Comparison of ENCODE assay signal across 8 cellular contexts in genomic region chr7:48337012-48337621, GRCh38.
DNase-seq lines count a peak whose midpoint lies in the region; ATAC-seq and TF ChIP-seq lines count a peak whose summit lies in the region.

No MANE protein-coding gene starts in this region.

- intact Hi-C loops in activated CD8-positive, alpha-beta T cell treated with anti-CD3 and anti-CD28 coated beads for 36 hours (cut with micrococcal nuclease), result no loop called here

- POLR2A ChIA-PET in activated CD8-positive, alpha-beta T cell treated with anti-CD3 and anti-CD28 coated beads for 36 hours (lab: Charles Lee), result interaction anchor here (1.8 kb wide), 1 partner anchor 8 kb away, joined by 4 read pairs; no protein-coding TSS in a partner anchor

- no peaks in the 10 kb centered on the region for H3K36me3 Mint-ChIP-seq in HFFc6 (ENCODE audit: low read depth)
- no peaks in the 10 kb centered on the region for H3K36me3 Mint-ChIP-seq in mesothelial cell of epicardium
- H3K36me3 Mint-ChIP-seq in activated CD8-positive, alpha-beta T cell treated with anti-CD3 and anti-CD28 coated beads for 36 hours (ENCODE audit: low read depth), result no peaks in the 10 kb centered on the region

- ATAC-seq in activated CD8-positive, alpha-beta T cell treated with anti-CD3 and anti-CD28 coated beads for 36 hours, result no peak

- no peak overlapping the region for H3K4me3 Mint-ChIP-seq in HFFc6
- H3K4me3 Mint-ChIP-seq in mesothelial cell of epicardium, result no peak overlapping the region
- no peak overlapping the region for H3K4me3 Mint-ChIP-seq in activated CD8-positive, alpha-beta T cell treated with anti-CD3 and anti-CD28 coated beads for 36 hours

- CTCF ChIA-PET in activated CD8-positive, alpha-beta T cell treated with anti-CD3 and anti-CD28 coated beads for 36 hours (lab: Charles Lee), result interaction anchor here (0.7 to 1.9 kb wide), 3 partner anchors 8 to 18 kb away, joined by 3 to 6 read pairs (median 3); no protein-coding TSS in a partner anchor

- H3K27me3 Mint-ChIP-seq in HFFc6 (ENCODE audit: insufficient read depth) (no peaks in the 10 kb centered on the region; the same call in 1 of the 2 replicates), mesothelial cell of epicardium (ENCODE audit: low read depth) (peaks cover 11% of the 10 kb centered on the region)
- no peaks in the 10 kb centered on the region for H3K27me3 Mint-ChIP-seq in activated CD8-positive, alpha-beta T cell treated with anti-CD3 and anti-CD28 coated beads for 36 hours

- H3K9me3 Mint-ChIP-seq in HFFc6, result no peaks in the 10 kb centered on the region
- H3K9me3 Mint-ChIP-seq in mesothelial cell of epicardium, result peaks cover 1% of the 10 kb centered on the region
- H3K9me3 Mint-ChIP-seq in activated CD8-positive, alpha-beta T cell treated with anti-CD3 and anti-CD28 coated beads for 36 hours, result no peaks in the 10 kb centered on the region

- TF ChIP-seq CTCF in HFFc6 (IDR thresholded peaks at IDR 0.05), result peak; percentile 75
- no peak for TF ChIP-seq CTCF in mesothelial cell of epicardium (IDR thresholded peaks at IDR 0.05; ENCODE audit: unreplicated experiment)
- no peak for TF ChIP-seq CTCF in activated CD8-positive, alpha-beta T cell treated with anti-CD3 and anti-CD28 coated beads for 36 hours (IDR thresholded peaks at IDR 0.05)

- DNase-seq in COR-L47 (lab: John Stamatoyannopoulos, UW) (peak; percentile 40), HFFc6 (peak; percentile 25), SW480 (ENCODE audit: low spot score) (peak; percentile 45), kidney tubule cell (ENCODE audit: low spot score) (peak; percentile 25), germinal center (ENCODE audit: low spot score) (no peak), mesothelial cell of epicardium (ENCODE audit: low spot score in 2 of 2, unreplicated experiment in 2 of 2) (no peak), DMS79 treated with DMSO at 0.1 percent for 48 hours (lab: John Stamatoyannopoulos, UW) (no peak)
- no peak for DNase-seq in activated CD8-positive, alpha-beta T cell treated with anti-CD3 and anti-CD28 coated beads for 36 hours

- no peaks in the 10 kb centered on the region for H3K4me1 Mint-ChIP-seq in HFFc6 (ENCODE audit: low read depth)
- no peaks in the 10 kb centered on the region for H3K4me1 Mint-ChIP-seq in mesothelial cell of epicardium
- H3K4me1 Mint-ChIP-seq in activated CD8-positive, alpha-beta T cell treated with anti-CD3 and anti-CD28 coated beads for 36 hours (ENCODE audit: low read depth), result no peaks in the 10 kb centered on the region

- H3K27ac Mint-ChIP-seq in HFFc6 (no peak overlapping the region), mesothelial cell of epicardium (no peak overlapping the region)
- no peak overlapping the region for H3K27ac Mint-ChIP-seq in activated CD8-positive, alpha-beta T cell treated with anti-CD3 and anti-CD28 coated beads for 36 hours

Comparison
In these comparisons a context has a peak if more than half of its experiments do, and no peak if none do; other contexts are left out.
1. DNase-seq: peak in COR-L47 (single experiment), HFFc6 (single experiment), SW480 (single experiment) and kidney tubule cell (single experiment); none in germinal center (single experiment), mesothelial cell of epicardium (0 of 2), DMS79 treated with DMSO at 0.1 percent for 48 hours (single experiment) and activated CD8-positive, alpha-beta T cell treated with anti-CD3 and anti-CD28 coated beads for 36 hours (single experiment).